8 cellular contexts compared by ENCODE assay signal in the genomic region with DNA sequence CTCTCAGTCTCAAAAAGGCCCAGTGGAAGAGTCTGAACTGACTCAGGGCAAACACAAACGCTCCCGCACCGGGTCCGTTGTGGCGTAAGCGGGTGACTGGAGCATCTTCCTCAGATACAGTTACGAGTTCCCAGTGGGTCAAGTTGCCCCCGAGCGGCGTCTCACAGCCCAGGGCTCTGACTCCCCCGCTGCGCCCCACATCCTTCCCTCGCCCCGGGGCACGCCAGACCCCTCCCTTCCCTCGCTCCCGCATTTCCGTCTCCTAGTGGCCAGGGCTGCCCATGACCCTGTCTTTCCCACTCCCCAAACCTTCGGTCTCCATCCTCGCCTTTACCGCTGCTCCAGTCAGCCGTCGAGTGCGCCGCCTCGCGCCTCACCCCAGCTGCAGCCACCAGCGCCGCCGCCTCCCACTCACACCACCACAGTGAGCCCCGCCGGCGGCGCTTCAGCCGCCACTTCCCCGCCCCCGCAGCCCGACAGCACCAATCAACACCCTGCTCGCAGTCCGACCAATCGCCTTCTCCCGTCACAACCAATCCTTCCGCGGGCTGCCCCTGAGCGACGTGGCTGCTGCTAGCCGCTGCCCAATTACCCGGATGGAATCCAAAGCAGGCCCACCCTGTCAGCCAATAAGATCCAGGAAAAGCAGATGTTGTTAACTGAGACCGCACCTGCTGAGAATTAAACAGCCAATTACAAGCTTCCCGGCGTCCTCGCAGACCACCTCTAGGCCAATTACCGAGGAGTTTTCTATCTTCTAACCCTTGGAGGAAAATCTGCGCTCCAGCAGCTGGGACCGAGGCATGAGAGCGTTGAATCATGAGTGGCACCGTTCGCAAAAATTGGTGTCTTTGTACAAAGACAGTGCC.
A peak's percentile ranks its signal among the peaks of the same experiment; 100 is the strongest.
DNase-seq lines count a peak whose midpoint lies in the region; ATAC-seq, FAIRE-seq and TF ChIP-seq lines count a peak whose summit lies in the region.

A gene with protein sequence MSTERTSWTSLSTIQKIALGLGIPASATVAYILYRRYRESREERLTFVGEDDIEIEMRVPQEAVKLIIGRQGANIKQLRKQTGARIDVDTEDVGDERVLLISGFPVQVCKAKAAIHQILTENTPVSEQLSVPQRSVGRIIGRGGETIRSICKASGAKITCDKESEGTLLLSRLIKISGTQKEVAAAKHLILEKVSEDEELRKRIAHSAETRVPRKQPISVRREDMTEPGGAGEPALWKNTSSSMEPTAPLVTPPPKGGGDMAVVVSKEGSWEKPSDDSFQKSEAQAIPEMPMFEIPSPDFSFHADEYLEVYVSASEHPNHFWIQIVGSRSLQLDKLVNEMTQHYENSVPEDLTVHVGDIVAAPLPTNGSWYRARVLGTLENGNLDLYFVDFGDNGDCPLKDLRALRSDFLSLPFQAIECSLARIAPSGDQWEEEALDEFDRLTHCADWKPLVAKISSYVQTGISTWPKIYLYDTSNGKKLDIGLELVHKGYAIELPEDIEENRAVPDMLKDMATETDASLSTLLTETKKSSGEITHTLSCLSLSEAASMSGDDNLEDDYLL (minus strand): TSS at position 430 of the 869 bp plus-strand sequence. CDS start 7,478 bp downstream, outside the sequence.

- peak; percentile 92 for TF ChIP-seq POLR2A in H54 (IDR thresholded peaks at IDR 0.05; ENCODE audit: low read depth, low read length)
- peak; percentile 65 for TF ChIP-seq POLR2A in Raji (IDR thresholded peaks at IDR 0.05; ENCODE audit: insufficient read depth, low read depth, low read length)

- H3K4me3 Mint-ChIP-seq in nephron progenitor cell: peak within 1 kb of the TSS; percentile 87
- H3K4me3 Mint-ChIP-seq in stimulated activated naive CD8-positive, alpha-beta T cell treated with anti-CD3 and anti-CD28 coated beads, Interleukin-15, amount 100 ng/mL, for 72 hours: peak within 1 kb of the TSS; percentile 91 to 99

- FAIRE-seq in H54 (lab: Jason Lieb, UNC): peak; percentile 90

- peaks cover 22% of the 10 kb centered on the region for H3K4me1 Mint-ChIP-seq in nephron progenitor cell
- peaks cover 10% of the 10 kb centered on the region for H3K4me1 Mint-ChIP-seq in stimulated activated naive CD8-positive, alpha-beta T cell treated with anti-CD3 and anti-CD28 coated beads, Interleukin-15, amount 100 ng/mL, for 72 hours

- peaks cover 57% of the 10 kb centered on the region for H3K27me3 Mint-ChIP-seq in nephron progenitor cell (ENCODE audit: low read depth, poor library complexity)
- H3K27me3 Mint-ChIP-seq in stimulated activated naive CD8-positive, alpha-beta T cell treated with anti-CD3 and anti-CD28 coated beads, Interleukin-15, amount 100 ng/mL, for 72 hours: no peaks in the 10 kb centered on the region

- ATAC-seq in stimulated activated naive CD8-positive, alpha-beta T cell treated with anti-CD3 and anti-CD28 coated beads, Interleukin-15, amount 100 ng/mL, for 72 hours: peak; percentile 98

- no peak for TF ChIP-seq CTCF in nephron progenitor cell (IDR thresholded peaks at IDR 0.05)

- no peak within 1 kb of the TSS for H3K27ac Mint-ChIP-seq in nephron progenitor cell
- H3K27ac Mint-ChIP-seq in stimulated activated naive CD8-positive, alpha-beta T cell treated with anti-CD3 and anti-CD28 coated beads, Interleukin-15, amount 100 ng/mL, for 72 hours: peak within 1 kb of the TSS; percentile 77 to 96

- no peaks in the 10 kb centered on the region for H3K9me3 Mint-ChIP-seq in nephron progenitor cell
- no peaks in the 10 kb centered on the region for H3K9me3 Mint-ChIP-seq in stimulated activated naive CD8-positive, alpha-beta T cell treated with anti-CD3 and anti-CD28 coated beads, Interleukin-15, amount 100 ng/mL, for 72 hours

- no peaks in the 10 kb centered on the region for H3K36me3 Mint-ChIP-seq in nephron progenitor cell (ENCODE audit: low read depth)

- DNase-seq in ELR (ENCODE audit: low read depth): peak; percentile 100
- DNase-seq in H54 (ENCODE audit: insufficient read length, low spot score): peak; percentile 100
- peak; percentile 100 for DNase-seq in LoVo (ENCODE audit: low spot score)
- peak; percentile 97 for DNase-seq in activated effector memory CD4-positive, alpha-beta T cell treated with Interleukin-2 at 50 U/mL for 16 hours
- DNase-seq in fibroblast of the conjunctiva (ENCODE audit: low read depth): peak; percentile 97
- DNase-seq in nephron progenitor cell: peak; percentile 98
- peak; percentile 98 to 99 for DNase-seq in stimulated activated naive CD8-positive, alpha-beta T cell treated with anti-CD3 and anti-CD28 coated beads, Interleukin-15, amount 100 ng/mL, for 72 hours

Comparison
In these comparisons a context has a peak if more than half of its experiments do, and no peak if none do; other contexts are left out.
1. Peak in every context shown above with its lines: DNase-seq and ATAC-seq.